ENCODE assay signal across 8 cellular contexts in the genomic region with DNA sequence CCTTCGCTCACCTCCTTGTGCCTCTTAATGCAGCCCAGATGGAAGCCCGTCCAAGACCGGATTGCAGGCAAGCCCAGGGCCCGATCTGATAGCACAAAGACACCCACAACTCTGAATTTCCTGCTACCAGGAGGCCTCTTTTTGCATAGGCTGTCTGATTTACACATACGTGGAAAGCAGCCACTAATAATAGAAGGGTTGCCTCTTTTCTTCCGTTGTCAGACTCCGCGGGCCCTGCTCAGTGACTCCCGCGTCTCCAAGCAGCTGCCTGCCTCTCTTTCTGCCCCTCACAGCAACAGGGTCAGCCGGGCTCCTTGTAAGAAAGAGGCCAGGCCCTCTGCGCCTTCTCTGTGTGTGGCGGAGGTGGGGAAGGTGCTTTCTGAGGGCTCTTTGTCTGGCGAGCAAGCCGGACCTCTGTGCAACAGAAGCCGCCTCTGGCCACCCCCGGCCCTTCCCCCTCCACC. TPM values are rescaled to one million over a fixed set of nuclear protein-coding genes. Genes with fewer than 3 reads are reported as not detected.
DNase-seq lines count a peak whose midpoint lies in the region; ATAC-seq and TF ChIP-seq lines count a peak whose summit lies in the region.

No MANE protein-coding gene starts in this region.

- H3K9ac ChIP-seq in PC-3 (ENCODE audit: low read length), result no peak overlapping the region

- CTCF ChIA-PET in PC-3 (lab: Charles Lee), result no interaction called here

- H3F3A ChIP-seq in DOHH2 (ENCODE audit: control insufficient read depth, insufficient read depth), result peaks cover 37% of the 10 kb centered on the region
- no peaks in the 10 kb centered on the region for H3F3A ChIP-seq in PC-3 (ENCODE audit: low read length, unreplicated experiment)

- peak overlapping the region; percentile 76 for H3K4me3 ChIP-seq in DOHH2 (ENCODE audit: low read length)
- no peak overlapping the region for H3K4me3 ChIP-seq in mucosa of descending colon
- no peak overlapping the region for H3K4me3 ChIP-seq in PC-3 (ENCODE audit: low read length)

- TF ChIP-seq CTCF in DOHH2 (IDR thresholded peaks at IDR 0.05; ENCODE audit: low read depth, low read length, poor library complexity, severe bottlenecking) (no peak), mucosa of descending colon (IDR thresholded peaks at IDR 0.05) (no peak), PC-3 (conservative IDR thresholded peaks at IDR 0.05; ENCODE audit: low read depth, low read length) (no peak)

- intact Hi-C loops in mucosa of descending colon (cut with DNase I, micrococcal nuclease), result no loop called here
- intact Hi-C loops in posterior cingulate gyrus (cut with DNase I), result no loop called here
- intact Hi-C loops in PC-3 (cut with micrococcal nuclease), result no loop called here

- peak in 1 of 3 donors; percentile 50 for DNase-seq in mucosa of descending colon
- DNase-seq in posterior cingulate gyrus, result no peak
- DNase-seq in PC-3, result no peak
- DNase-seq in NCI-H2107 (lab: John Stamatoyannopoulos, UW), result no peak

- peaks cover 4% of the 10 kb centered on the region for H3K36me3 Mint-ChIP-seq in activated T-helper 17 cell treated with anti-CD3 and anti-CD28 coated beads, Interleukin-2, amount 50 U/mL, for 72 hours (ENCODE audit: low read depth)

- BruUV-seq in PC-3 (replicated peaks; lab: Mats Ljungman, UMichigan), result no TSS peak

- no peaks in the 10 kb centered on the region for H3K9me3 ChIP-seq in DOHH2 (ENCODE audit: control insufficient read depth, insufficient read depth, low read length)
- H3K9me3 ChIP-seq in mucosa of descending colon, result no peaks in the 10 kb centered on the region
- no peaks in the 10 kb centered on the region for H3K9me3 ChIP-seq in PC-3 (ENCODE audit: low read length)

- H3K36me3 ChIP-seq in DOHH2 (ENCODE audit: control insufficient read depth, low read length), result peaks cover 40% of the 10 kb centered on the region
- H3K36me3 ChIP-seq in mucosa of descending colon (ENCODE audit: low read depth), result no peaks in the 10 kb centered on the region
- H3K36me3 ChIP-seq in PC-3 (ENCODE audit: low read depth, low read length), result no peaks in the 10 kb centered on the region

- peaks cover 100% of the 10 kb centered on the region for H3K4me1 ChIP-seq in DOHH2 (ENCODE audit: control insufficient read depth, low read length)
- H3K4me1 ChIP-seq in mucosa of descending colon (ENCODE audit: low read depth), result peaks cover 11% of the 10 kb centered on the region
- no peaks in the 10 kb centered on the region; the same call in 1 of the 2 replicates for H3K4me1 ChIP-seq in PC-3 (ENCODE audit: insufficient read depth, low read length)

- H3K27ac ChIP-seq in DOHH2 (ENCODE audit: low read depth, low read length) (peak overlapping the region; percentile 95), PC-3 (ENCODE audit: low read length) (no peak overlapping the region)

- ATAC-seq in GM19467 (IDR thresholded peaks at IDR 0.05; ENCODE audit: unreplicated experiment) (peak; percentile 50), HG03520 (IDR thresholded peaks at IDR 0.05; ENCODE audit: unreplicated experiment) (peak; percentile 54), mucosa of descending colon (peak; percentile 47), PC-3 (no peak)
- peak; percentile 39 for ATAC-seq in activated T-helper 17 cell treated with anti-CD3 and anti-CD28 coated beads, Interleukin-2, amount 50 U/mL, for 72 hours (replicated peaks)

- peak overlapping the region; percentile 78 for H3K4me3 Mint-ChIP-seq in activated T-helper 17 cell treated with anti-CD3 and anti-CD28 coated beads, Interleukin-2, amount 50 U/mL, for 72 hours

- H3K27me3 Mint-ChIP-seq in activated T-helper 17 cell treated with anti-CD3 and anti-CD28 coated beads, Interleukin-2, amount 50 U/mL, for 72 hours, result no peaks in the 10 kb centered on the region

- POLR2A ChIA-PET in PC-3 (lab: Charles Lee; ENCODE audit: unreplicated experiment), result no interaction called here

- peaks cover 6% of the 10 kb centered on the region; the same call in 1 of the 2 replicates for H4K20me1 ChIP-seq in DOHH2 (ENCODE audit: control insufficient read depth, insufficient read depth, low read depth, low read length)
- no peaks in the 10 kb centered on the region for H4K20me1 ChIP-seq in PC-3 (ENCODE audit: low read length)

- H2AFZ ChIP-seq in PC-3 (ENCODE audit: low read length), result no peak overlapping the region

- no peaks in the 10 kb centered on the region for H3K27me3 ChIP-seq in DOHH2 (ENCODE audit: control insufficient read depth, low read length)
- no peaks in the 10 kb centered on the region for H3K27me3 ChIP-seq in PC-3 (ENCODE audit: low read length)

- H3K4me2 ChIP-seq in DOHH2 (ENCODE audit: low read length) (peak overlapping the region; percentile 94), PC-3 (ENCODE audit: low read length) (no peak overlapping the region)

- no peaks in the 10 kb centered on the region for H3K9me2 ChIP-seq in DOHH2 (replicated peaks; ENCODE audit: control insufficient read depth, low read length)
- no peaks in the 10 kb centered on the region for H3K9me2 ChIP-seq in PC-3 (replicated peaks; ENCODE audit: low read length)

- H3K27ac Mint-ChIP-seq in activated T-helper 17 cell treated with anti-CD3 and anti-CD28 coated beads, Interleukin-2, amount 50 U/mL, for 72 hours, result peak overlapping the region; percentile 90

- H3K4me1 Mint-ChIP-seq in activated T-helper 17 cell treated with anti-CD3 and anti-CD28 coated beads, Interleukin-2, amount 50 U/mL, for 72 hours, result peaks cover 86% of the 10 kb centered on the region

- H3K9me3 Mint-ChIP-seq in activated T-helper 17 cell treated with anti-CD3 and anti-CD28 coated beads, Interleukin-2, amount 50 U/mL, for 72 hours, result no peaks in the 10 kb centered on the region

- H3K79me2 ChIP-seq in DOHH2 (ENCODE audit: control insufficient read depth, low read length) (peaks cover 98% of the 10 kb centered on the region), PC-3 (ENCODE audit: low read length) (no peaks in the 10 kb centered on the region)

RNA-seq across cellular contexts. Expression of a gene that starts 26.7 kb away (rescaled TPM):
- 10 to 100 TPM; 55.6 to 73.4 TPM for total RNA-seq in activated T-helper 17 cell treated with anti-CD3 and anti-CD28 coated beads, Interleukin-2, amount 50 U/mL, for 72 hours
- total RNA-seq in mucosa of descending colon, result 10 to 100 TPM in 2 of 3 donors, 1 to 10 TPM in 1; 5.8 to 10.9 (median 10.1) TPM
- 1.2 and 1.6 TPM in 2 replicates for total RNA-seq in PC-3 (2014; rRNA removed)

Comparison
In these comparisons a context has a peak if more than half of its experiments do, and no peak if none do; other contexts are left out.
1. RNA of a gene that starts 26.7 kb away (total RNA-seq): 55.6 to 73.4 TPM in activated T-helper 17 cell treated with anti-CD3 and anti-CD28 coated beads, Interleukin-2, amount 50 U/mL, for 72 hours; 5.8 to 10.9 TPM in mucosa of descending colon and 1.2 to 1.6 TPM in PC-3; every median in the first group is over 4 times any median in the second.